1 cellular context compared by ENCODE assay signal in genomic region chr11:126310229-126310991, GRCh38.
TF ChIP-seq lines count a peak whose summit lies in the region.

No MANE protein-coding gene starts in this region.

TF ChIP-seq in endothelial cell of umbilical vein, 7 proteins besides CTCF, POLR2A, EP300 and RAD21:
- no peak for TF ChIP-seq GATA2 (IDR thresholded peaks at IDR 0.05; ENCODE audit: insufficient read depth, insufficient read length, low read depth, low read length)
- peak; percentile 49 for TF ChIP-seq POLR2AphosphoS5 (IDR thresholded peaks at IDR 0.05; ENCODE audit: insufficient read depth, low read depth, low read length)
TF ChIP-seq in endothelial cell of umbilical vein: peak in this region for 1.
